ENCODE assay signal across 27 cellular contexts in genomic region chr12:88615490-88615889, GRCh38. TPM values are rescaled to one million over a fixed set of nuclear protein-coding genes. Genes with fewer than 3 reads are reported as not detected.
"Had no signal": no experiment of that assay in that cellular context is flagged by ENCODE, and none has a peak within 500 bp of the region (broad histone marks: within the 10 kb centered on the region; RNA-seq: fewer than 3 reads in every experiment).

No MANE protein-coding gene starts in this region.

- DNase-seq: activated CD4-positive, alpha-beta T cell treated with anti-CD3 and anti-CD28 coated beads, Interleukin-2, amount 10 ng/mL, durations not matched to agents 7 days and 5 days; activated CD4-positive, CD25-positive, alpha-beta regulatory T cell treated with anti-CD3 and anti-CD28 coated beads, Interleukin-2, amount 50 U/mL, for 72 hours; activated CD8-positive, alpha-beta memory T cell treated with anti-CD3 and anti-CD28 coated beads, Interleukin-2, amount 10 ng/mL, durations not matched to agents 7 days and 5 days; activated CD8-positive, alpha-beta T cell treated with anti-CD3 and anti-CD28 coated beads for 36 hours; activated gamma-delta T cell treated with Interleukin-2 at 50 U/mL for 16 hours; activated T-cell treated with anti-CD3 and anti-CD28 coated beads for 4 hours; aorta; colonic mucosa; dorsolateral prefrontal cortex; effector memory CD8-positive, alpha-beta T cell; heart left ventricle; kidney; lower lobe of right lung; naive thymus-derived CD4-positive, alpha-beta T cell; occipital lobe; right lobe of liver; stimulated activated CD4-positive, alpha-beta T cell treated with anti-CD3 and anti-CD28 coated beads, Interleukin-15, amount 100 ng/mL, for 24 hours; stimulated activated naive CD4-positive, alpha-beta T cell treated with Interleukin-2 at 50 U/mL for 16 hours; T-cell; upper lobe of right lung had no signal

- H3K36me3 ChIP-seq: colonic mucosa, heart left ventricle, lower lobe of right lung, right lobe of liver, thoracic aorta, upper lobe of right lung had no signal

- H3K36me3 Mint-ChIP-seq: activated CD8-positive, alpha-beta memory T cell treated with anti-CD3 and anti-CD28 coated beads, Interleukin-2, amount 10 ng/mL, durations not matched to agents 7 days and 5 days; activated naive CD4-positive, alpha-beta T cell treated with anti-CD3 and anti-CD28 coated beads, Interleukin-2, amount 50 U/mL, for 24 hours; T-cell had no signal

- H3K27ac Mint-ChIP-seq: activated CD4-positive, alpha-beta T cell treated with anti-CD3 and anti-CD28 coated beads, Interleukin-2, amount 10 ng/mL, durations not matched to agents 7 days and 5 days; activated CD8-positive, alpha-beta memory T cell treated with anti-CD3 and anti-CD28 coated beads, Interleukin-2, amount 10 ng/mL, durations not matched to agents 7 days and 5 days; activated CD8-positive, alpha-beta T cell treated with anti-CD3 and anti-CD28 coated beads for 36 hours; activated naive CD4-positive, alpha-beta T cell treated with anti-CD3 and anti-CD28 coated beads, Interleukin-2, amount 50 U/mL, for 24 hours; effector memory CD8-positive, alpha-beta T cell; naive thymus-derived CD4-positive, alpha-beta T cell; T-cell; T-helper 2 cell treated with Interferon-gamma antibody and Interleukin-4, amounts not matched to agents 5 μg/mL and 100 μg/mL, for 36 hours had no signal

- H3K27ac ChIP-seq: colonic mucosa, dorsolateral prefrontal cortex, heart left ventricle, lower lobe of right lung, right lobe of liver, thoracic aorta, upper lobe of right lung, VCaP had no signal

- H3K4me1 ChIP-seq: colonic mucosa, heart left ventricle, lower lobe of right lung, right lobe of liver, upper lobe of right lung had no signal

- ATAC-seq: activated CD8-positive, alpha-beta memory T cell treated with anti-CD3 and anti-CD28 coated beads, Interleukin-2, amount 10 ng/mL, durations not matched to agents 7 days and 5 days; activated CD8-positive, alpha-beta T cell treated with anti-CD3 and anti-CD28 coated beads for 36 hours; effector memory CD8-positive, alpha-beta T cell; heart left ventricle; left lobe of liver; lower lobe of right lung; naive thymus-derived CD4-positive, alpha-beta T cell; right lobe of liver; T-cell; upper lobe of right lung had no signal

- H3K4me2 ChIP-seq: smooth muscle cell had no signal

- H3K4me1 Mint-ChIP-seq: activated CD4-positive, alpha-beta T cell treated with anti-CD3 and anti-CD28 coated beads, Interleukin-2, amount 10 ng/mL, durations not matched to agents 7 days and 5 days; activated CD8-positive, alpha-beta memory T cell treated with anti-CD3 and anti-CD28 coated beads, Interleukin-2, amount 10 ng/mL, durations not matched to agents 7 days and 5 days; activated naive CD4-positive, alpha-beta T cell treated with anti-CD3 and anti-CD28 coated beads, Interleukin-2, amount 50 U/mL, for 24 hours; naive thymus-derived CD4-positive, alpha-beta T cell; neural crest cell; T-cell had no signal

- H3K4me3 Mint-ChIP-seq: activated CD4-positive, alpha-beta T cell treated with anti-CD3 and anti-CD28 coated beads, Interleukin-2, amount 10 ng/mL, durations not matched to agents 7 days and 5 days; activated CD8-positive, alpha-beta memory T cell treated with anti-CD3 and anti-CD28 coated beads, Interleukin-2, amount 10 ng/mL, durations not matched to agents 7 days and 5 days; activated CD8-positive, alpha-beta T cell treated with anti-CD3 and anti-CD28 coated beads for 36 hours; activated naive CD4-positive, alpha-beta T cell treated with anti-CD3 and anti-CD28 coated beads, Interleukin-2, amount 50 U/mL, for 24 hours; effector memory CD8-positive, alpha-beta T cell; naive thymus-derived CD4-positive, alpha-beta T cell; neural crest cell; T-cell; T-helper 2 cell treated with Interferon-gamma antibody and Interleukin-4, amounts not matched to agents 5 μg/mL and 100 μg/mL, for 36 hours had no signal

- H3K9me3 Mint-ChIP-seq: activated CD4-positive, alpha-beta T cell treated with anti-CD3 and anti-CD28 coated beads, Interleukin-2, amount 10 ng/mL, durations not matched to agents 7 days and 5 days; activated CD8-positive, alpha-beta T cell treated with anti-CD3 and anti-CD28 coated beads for 36 hours; T-helper 2 cell treated with Interferon-gamma antibody and Interleukin-4, amounts not matched to agents 5 μg/mL and 100 μg/mL, for 36 hours had no signal

- H3K4me3 ChIP-seq: colonic mucosa, dorsolateral prefrontal cortex, heart left ventricle, lower lobe of right lung, right lobe of liver, smooth muscle cell, thoracic aorta, upper lobe of right lung had no signal

- H3K27me3 ChIP-seq: colonic mucosa, dorsolateral prefrontal cortex, heart left ventricle, right lobe of liver, upper lobe of right lung had no signal

RNA-seq across cellular contexts. Expression of gene KITLG, which starts 35.2 kb away (rescaled TPM):
- total RNA-seq: activated CD8-positive, alpha-beta T cell treated with anti-CD3 and anti-CD28 coated beads for 36 hours had no signal
- polyA plus RNA-seq: naive thymus-derived CD4-positive, alpha-beta T cell had no signal
